In genomic region chr17:80221401-80221800, GRCh38 we compare ENCODE assay signal across 10 cellular contexts. TPM values are rescaled to one million over a fixed set of nuclear protein-coding genes. Genes with fewer than 3 reads are reported as not detected.
DNase-seq lines count a peak whose midpoint lies in the region; ATAC-seq and TF ChIP-seq lines count a peak whose summit lies in the region.
"Had no signal": no experiment of that assay in that cellular context is flagged by ENCODE, and none has a peak within 500 bp of the region (broad histone marks: within the 10 kb centered on the region; RNA-seq: fewer than 3 reads in every experiment).

No MANE protein-coding gene starts in this region.

- H3K4me3 ChIP-seq in mammary epithelial cell (replicated peaks in 1 of 3; ENCODE audit: insufficient read depth in 1 of 3, low read depth in 2 of 3, low read length in 3 of 3) (peak overlapping the region in 1 of 3 experiments; percentile 70), coronary artery (peak overlapping the region; percentile 97), muscle layer of colon (ENCODE audit: low read depth in 1 of 2, low read length in 2 of 2) (peak overlapping the region; percentile 91 to 93), upper lobe of right lung (peak overlapping the region; percentile 62), Karpas-422 (ENCODE audit: low read length) (no peak overlapping the region)
- no peak overlapping the region for H3K4me3 ChIP-seq in effector memory CD4-positive, alpha-beta T cell (ENCODE audit: insufficient read depth, low read depth, low read length, poor library complexity, severe bottlenecking)

- H3K27me3 ChIP-seq in mammary epithelial cell (ENCODE audit: insufficient read depth, low read length) = no peaks in the 10 kb centered on the region
- H3K27me3 ChIP-seq in muscle layer of colon (ENCODE audit: control insufficient read depth in 1 of 2, insufficient read depth in 2 of 2, low read length in 2 of 2) = no peaks in the 10 kb centered on the region
- H3K27me3 ChIP-seq in upper lobe of right lung = no peaks in the 10 kb centered on the region
- H3K27me3 ChIP-seq in effector memory CD4-positive, alpha-beta T cell (replicated peaks; ENCODE audit: control insufficient read depth, insufficient read depth, low read length, poor library complexity, severe bottlenecking) = no peaks in the 10 kb centered on the region
- H3K27me3 ChIP-seq in Karpas-422 (ENCODE audit: low read length) = no peaks in the 10 kb centered on the region
- H3K27me3 ChIP-seq: pancreas had no signal

- H3K36me3 Mint-ChIP-seq in MCF 10A (ENCODE audit: insufficient read depth, unreplicated experiment) = peaks cover 9% of the 10 kb centered on the region

- H3K4me2 ChIP-seq in mammary epithelial cell (ENCODE audit: insufficient read depth, low read depth, low read length) (no peak overlapping the region), Karpas-422 (ENCODE audit: low read depth, low read length, poor library complexity, severe bottlenecking) (no peak overlapping the region)

- H4K20me1 ChIP-seq in mammary epithelial cell (ENCODE audit: insufficient read depth, low read length) (no peaks in the 10 kb centered on the region), Karpas-422 (ENCODE audit: insufficient read depth, low read depth, low read length) (no peaks in the 10 kb centered on the region; the same call in 1 of the 2 replicates)

- in situ Hi-C loops in mammary epithelial cell (cut with MboI; ENCODE audit: low sequenced_read_pairs in 2 of 2) = no loop called here

- H3K79me2 ChIP-seq in mammary epithelial cell (ENCODE audit: insufficient read depth, low read length) (no peaks in the 10 kb centered on the region), Karpas-422 (ENCODE audit: low read length) (peaks cover 9% of the 10 kb centered on the region; the same call in 1 of the 2 replicates)

- H3K27me3 Mint-ChIP-seq in MCF 10A (ENCODE audit: insufficient read depth, unreplicated experiment) = no peaks in the 10 kb centered on the region

- intact Hi-C loops in MCF 10A (cut with micrococcal nuclease) (no loop called here), mammary epithelial cell (cut with micrococcal nuclease) (no loop called here), upper lobe of right lung (cut with DNase I) (no loop called here)

- H3K9me3 ChIP-seq in mammary epithelial cell (replicated peaks; ENCODE audit: insufficient read depth, low read length) (no peaks in the 10 kb centered on the region), muscle layer of colon (ENCODE audit: low read length) (no peaks in the 10 kb centered on the region), upper lobe of right lung (no peaks in the 10 kb centered on the region), Karpas-422 (ENCODE audit: low read length) (no peaks in the 10 kb centered on the region)
- H3K9me3 ChIP-seq in effector memory CD4-positive, alpha-beta T cell (ENCODE audit: control insufficient read depth, low read length) = no peaks in the 10 kb centered on the region
- H3K9me3 ChIP-seq: pancreas had no signal

- dilution Hi-C loops in mammary epithelial cell (cut with HindIII; ENCODE audit: low sequenced_read_pairs) = no loop called here

- POLR2A ChIA-PET in MCF 10A (lab: Yijun Ruan, JAX) = no interaction called here

- no peak overlapping the region for H3K27ac Mint-ChIP-seq in MCF 10A (ENCODE audit: low read depth, unreplicated experiment)

- H3K27ac ChIP-seq in mammary epithelial cell (ENCODE audit: insufficient read depth, low read depth, low read length) (no peak overlapping the region), coronary artery (peak overlapping the region in 1 of 2 donors; percentile 93), muscle layer of colon (ENCODE audit: low read depth, low read length) (peak overlapping the region; percentile 58), upper lobe of right lung (no peak overlapping the region), Karpas-422 (ENCODE audit: low read length) (no peak overlapping the region)
- H3K27ac ChIP-seq in effector memory CD4-positive, alpha-beta T cell (ENCODE audit: insufficient read depth, low read length, poor library complexity, severe bottlenecking) = no peak overlapping the region

- 90% methylated on average over 2 of the region's 20 CpGs for WGBS in mammary epithelial cell (ENCODE audit: low coverage, missing lambda C conversion rate)

- no peak overlapping the region for H3K9ac ChIP-seq in mammary epithelial cell (ENCODE audit: insufficient read depth, low read length)
- peak overlapping the region; percentile 42 for H3K9ac ChIP-seq in muscle layer of colon (ENCODE audit: low read length)
- H3K9ac ChIP-seq in Karpas-422 (ENCODE audit: low read length) = no peak overlapping the region

- no peaks in the 10 kb centered on the region for H3K9me2 ChIP-seq in Karpas-422 (replicated peaks; ENCODE audit: insufficient read depth, low read length)

- H3K4me1 Mint-ChIP-seq in MCF 10A (ENCODE audit: insufficient read depth, unreplicated experiment) = peaks cover 16% of the 10 kb centered on the region

- peak overlapping the region; percentile 94 for H3K4me3 Mint-ChIP-seq in MCF 10A (ENCODE audit: unreplicated experiment)

- no peak for ATAC-seq in upper lobe of right lung

- H3K4me1 ChIP-seq in mammary epithelial cell (ENCODE audit: insufficient read depth, low read length) = peaks cover 12% of the 10 kb centered on the region
- peaks cover 19% of the 10 kb centered on the region for H3K4me1 ChIP-seq in muscle layer of colon (ENCODE audit: insufficient read depth, low read length)
- peaks cover 14% of the 10 kb centered on the region for H3K4me1 ChIP-seq in upper lobe of right lung
- peaks cover 27% of the 10 kb centered on the region for H3K4me1 ChIP-seq in effector memory CD4-positive, alpha-beta T cell (ENCODE audit: control insufficient read depth, insufficient read depth, low read length, poor library complexity, severe bottlenecking)
- H3K4me1 ChIP-seq in Karpas-422 (ENCODE audit: low read length) = peaks cover 16% of the 10 kb centered on the region

- CTCF ChIA-PET in MCF 10A (lab: Yijun Ruan, JAX) (no interaction called here), mammary epithelial cell (lab: Charles Lee; ENCODE audit: low non-redundant PET) (interaction anchor here (0.7 kb wide), 1 partner anchor 58 kb away, joined by 4 read pairs; no protein-coding TSS in a partner anchor)

- no peaks in the 10 kb centered on the region for H3K9me3 Mint-ChIP-seq in MCF 10A (ENCODE audit: unreplicated experiment)

- DNase-seq in MCF 10A (ENCODE audit: unreplicated experiment) (no peak), mammary epithelial cell (no peak), coronary artery (ENCODE audit: low spot score) (no peak), upper lobe of right lung (no peak), RKO (ENCODE audit: low spot score) (no peak), Karpas-422 (no peak)
- DNase-seq in effector memory CD4-positive, alpha-beta T cell = no peak
- DNase-seq: DMS153 had no signal

- H3K36me3 ChIP-seq in mammary epithelial cell (ENCODE audit: insufficient read depth, low read length) = no peaks in the 10 kb centered on the region
- peaks cover 19% of the 10 kb centered on the region for H3K36me3 ChIP-seq in muscle layer of colon (ENCODE audit: insufficient read depth, low read length)
- H3K36me3 ChIP-seq in upper lobe of right lung = no peaks in the 10 kb centered on the region
- peaks cover 10% of the 10 kb centered on the region for H3K36me3 ChIP-seq in effector memory CD4-positive, alpha-beta T cell (ENCODE audit: control insufficient read depth, insufficient read depth, low read length)
- no peaks in the 10 kb centered on the region for H3K36me3 ChIP-seq in Karpas-422 (ENCODE audit: insufficient read depth, low read length)
- H3K36me3 ChIP-seq: pancreas had no signal

- H2AFZ ChIP-seq in mammary epithelial cell (ENCODE audit: low read depth, low read length) (no peak overlapping the region), Karpas-422 (ENCODE audit: low read length) (no peak overlapping the region)

- BruUV-seq in MCF 10A (replicated peaks; lab: Mats Ljungman, UMichigan) (no TSS peak), mammary epithelial cell (replicated peaks; lab: Mats Ljungman, UMichigan) (no TSS peak)

- TF ChIP-seq CTCF in MCF 10A (IDR thresholded peaks at IDR 0.05; ENCODE audit: unreplicated experiment) = no peak
- no peak for TF ChIP-seq CTCF in mammary epithelial cell (conservative IDR thresholded peaks at IDR 0.05 in 1 of 2, IDR thresholded peaks at IDR 0.05 in 1 of 2; ENCODE audit: extremely low read depth in 1 of 2, insufficient read depth in 1 of 2, low read depth in 1 of 2, low read length in 2 of 2)
- TF ChIP-seq CTCF in coronary artery (IDR thresholded peaks at IDR 0.05) = no peak
- TF ChIP-seq CTCF in upper lobe of right lung (IDR thresholded peaks at IDR 0.05) = no peak

RNA-seq across cellular contexts. Expression of gene SLC26A11, which starts 1.2 kb away (rescaled TPM):
- total RNA-seq in MCF 10A (2022) = 11.7 and 13.6 TPM in 2 replicates
- 10 to 100 TPM; 10.2 to 12.0 TPM for total RNA-seq in mammary epithelial cell
- 1.5 TPM for polyA plus RNA-seq in mammary epithelial cell
- polyA minus RNA-seq in mammary epithelial cell = 7.4 TPM
- 51.6 TPM for total RNA-seq in upper lobe of right lung
- 7.4 and 8.1 TPM in 2 replicates for total RNA-seq in Karpas-422 (2014; rRNA removed; shearing (Covaris generic); ENCODE audit: low replicate concordance)

RNA-seq across cellular contexts. Expression of gene SGSH, which starts 1.3 kb away (rescaled TPM):
- total RNA-seq in MCF 10A (2022) (42.0 and 42.4 TPM in 2 replicates), mammary epithelial cell (10 to 100 TPM; 18.3 to 38.0 TPM), upper lobe of right lung (59.8 TPM)
- polyA plus RNA-seq in mammary epithelial cell = 11.5 TPM
- 26.0 TPM for polyA minus RNA-seq in mammary epithelial cell
- 13.6 and 16.0 TPM in 2 replicates for total RNA-seq in Karpas-422 (2014; rRNA removed; shearing (Covaris generic); ENCODE audit: low replicate concordance)

RNA-seq across cellular contexts. Expression of gene RNF213, which starts 39.3 kb away (rescaled TPM):
- 50.5 and 67.5 TPM in 2 replicates for total RNA-seq in MCF 10A (2022)
- 10 to 100 TPM; 69.8 to 94.4 TPM for total RNA-seq in mammary epithelial cell
- 25.2 TPM for polyA plus RNA-seq in mammary epithelial cell
- polyA minus RNA-seq in mammary epithelial cell = 139 TPM
- total RNA-seq in upper lobe of right lung = 236 TPM
- total RNA-seq in Karpas-422 (2014; rRNA removed; shearing (Covaris generic); ENCODE audit: low replicate concordance) = 15.0 and 27.1 TPM in 2 replicates

RNA-seq across cellular contexts. Expression of gene CARD14, which starts 51.6 kb away (rescaled TPM):
- total RNA-seq in MCF 10A (2022) (0.20 TPM in 1 of 2 replicates, not detected in the other), mammary epithelial cell (1 to 10 TPM in 1 of 2 donors, under 1 TPM in 1; 0.66 to 3.0 TPM), upper lobe of right lung (1.1 TPM)
- 0.14 TPM for polyA plus RNA-seq in mammary epithelial cell
- not detected for polyA minus RNA-seq in mammary epithelial cell
- total RNA-seq in Karpas-422 (2014; rRNA removed; shearing (Covaris generic); ENCODE audit: low replicate concordance) = 0.07 TPM in 1 of 2 replicates, not detected in the other

Comparison
In these comparisons a context has a peak if more than half of its experiments do, and no peak if none do; other contexts are left out.
1. H3K4me3 ChIP-seq: peak in coronary artery (single experiment), muscle layer of colon (2 of 2) and upper lobe of right lung (single experiment); none in effector memory CD4-positive, alpha-beta T cell (single experiment) and Karpas-422 (single experiment).